ENCODE assay signal across 1 cellular context in genomic region chr1:1574721-1575537, GRCh38.
TF ChIP-seq lines count a peak whose summit lies in the region.

TSS of gene SSU72 (minus strand) at chr1:1574863. CDS start at chr1:1574557, 306 bp downstream.

TF ChIP-seq in HEK293, 187 proteins besides CTCF, POLR2A, EP300 and RAD21 (continued from another document):
- no peak for TF ChIP-seq PRDM6 (tag by site-specific recombination; IDR thresholded peaks at IDR 0.05)
- TF ChIP-seq ATF2 (tag by site-specific recombination; IDR thresholded peaks at IDR 0.05; ENCODE audit: low read depth): peak; percentile 79
- peak; percentile 77; the same call in 1 of the 2 replicates for TF ChIP-seq ZNF391 (tag by site-specific recombination; IDR thresholded peaks at IDR 0.05; ENCODE audit: borderline replicate concordance, low read depth)
- no peak for TF ChIP-seq ZNF548 (tag by site-specific recombination; IDR thresholded peaks at IDR 0.05)
- TF ChIP-seq ZNF501 (tag by site-specific recombination; IDR thresholded peaks at IDR 0.05): peak; percentile 81
- TF ChIP-seq ZNF362 (tag by site-specific recombination; IDR thresholded peaks at IDR 0.05): no peak
- no peak for TF ChIP-seq ZFP41 (tag by site-specific recombination; IDR thresholded peaks at IDR 0.05; ENCODE audit: borderline replicate concordance)
- TF ChIP-seq SCRT1 (tag by site-specific recombination; IDR thresholded peaks at IDR 0.05; ENCODE audit: borderline replicate concordance): no peak
- no peak for TF ChIP-seq ZNF791 (tag by site-specific recombination; IDR thresholded peaks at IDR 0.05)
- TF ChIP-seq ZNF792 (tag by site-specific recombination; IDR thresholded peaks at IDR 0.05): 0 out of 2 replicates have a peak, but pooled peaks have one; percentile 57
- no peak for TF ChIP-seq PBX3 (CRISPR knock-in tag; IDR thresholded peaks at IDR 0.05)
- no peak for TF ChIP-seq TRIM28 (IDR thresholded peaks at IDR 0.05; ENCODE audit: borderline replicate concordance, low read length)
- peak; percentile 63 for TF ChIP-seq ZFP69B (tag by site-specific recombination; IDR thresholded peaks at IDR 0.05)
- peak; percentile 21; the same call in 1 of the 2 replicates for TF ChIP-seq ZNF660 (tag by site-specific recombination; IDR thresholded peaks at IDR 0.05)
- TF ChIP-seq ZNF623 (tag by site-specific recombination; IDR thresholded peaks at IDR 0.05): no peak
- no peak for TF ChIP-seq ZNF132 (tag by site-specific recombination; IDR thresholded peaks at IDR 0.05; ENCODE audit: borderline replicate concordance)
- TF ChIP-seq ZSCAN18 (tag by site-specific recombination; IDR thresholded peaks at IDR 0.05): no peak
- no peak for TF ChIP-seq ZIC2 (tag by site-specific recombination; IDR thresholded peaks at IDR 0.05)
- no peak for TF ChIP-seq HOXD13 (CRISPR knock-in tag; IDR thresholded peaks at IDR 0.05; ENCODE audit: borderline replicate concordance)
- no peak; the same call in 1 of the 2 replicates for TF ChIP-seq YY1 (tag by site-specific recombination; IDR thresholded peaks at IDR 0.05)
- peak; percentile 99 for TF ChIP-seq ZNF629 (tag by site-specific recombination; IDR thresholded peaks at IDR 0.05)
- TF ChIP-seq SP3 (tag by site-specific recombination; IDR thresholded peaks at IDR 0.05): no peak
- no peak for TF ChIP-seq ZNF140 (tag by site-specific recombination; IDR thresholded peaks at IDR 0.05)
- no peak for TF ChIP-seq ZNF404 (tag by site-specific recombination; IDR thresholded peaks at IDR 0.05)
- TF ChIP-seq ZNF302 (tag by site-specific recombination; IDR thresholded peaks at IDR 0.05; ENCODE audit: low read depth): no peak
- peak; percentile 70 for TF ChIP-seq ZBTB17 (tag by site-specific recombination; IDR thresholded peaks at IDR 0.05)
- no peak for TF ChIP-seq ZNF677 (tag by site-specific recombination; IDR thresholded peaks at IDR 0.05)
- no peak; the same call in 1 of the 2 replicates for TF ChIP-seq KLF8 (tag by site-specific recombination; IDR thresholded peaks at IDR 0.05)
- 0 out of 2 replicates have a peak, but pooled peaks have one; percentile 44 for TF ChIP-seq GLI4 (tag by site-specific recombination; IDR thresholded peaks at IDR 0.05)
- no peak for TF ChIP-seq ZNF488 (tag by site-specific recombination; IDR thresholded peaks at IDR 0.05)
- no peak for TF ChIP-seq ZNF704 (tag by site-specific recombination; IDR thresholded peaks at IDR 0.05)
- TF ChIP-seq ZNF114 (tag by site-specific recombination; IDR thresholded peaks at IDR 0.05): no peak
- no peak for TF ChIP-seq ZNF37A (tag by site-specific recombination; IDR thresholded peaks at IDR 0.05)
